Comparison of ENCODE assay signal across 2 cellular contexts in the genomic region with DNA sequence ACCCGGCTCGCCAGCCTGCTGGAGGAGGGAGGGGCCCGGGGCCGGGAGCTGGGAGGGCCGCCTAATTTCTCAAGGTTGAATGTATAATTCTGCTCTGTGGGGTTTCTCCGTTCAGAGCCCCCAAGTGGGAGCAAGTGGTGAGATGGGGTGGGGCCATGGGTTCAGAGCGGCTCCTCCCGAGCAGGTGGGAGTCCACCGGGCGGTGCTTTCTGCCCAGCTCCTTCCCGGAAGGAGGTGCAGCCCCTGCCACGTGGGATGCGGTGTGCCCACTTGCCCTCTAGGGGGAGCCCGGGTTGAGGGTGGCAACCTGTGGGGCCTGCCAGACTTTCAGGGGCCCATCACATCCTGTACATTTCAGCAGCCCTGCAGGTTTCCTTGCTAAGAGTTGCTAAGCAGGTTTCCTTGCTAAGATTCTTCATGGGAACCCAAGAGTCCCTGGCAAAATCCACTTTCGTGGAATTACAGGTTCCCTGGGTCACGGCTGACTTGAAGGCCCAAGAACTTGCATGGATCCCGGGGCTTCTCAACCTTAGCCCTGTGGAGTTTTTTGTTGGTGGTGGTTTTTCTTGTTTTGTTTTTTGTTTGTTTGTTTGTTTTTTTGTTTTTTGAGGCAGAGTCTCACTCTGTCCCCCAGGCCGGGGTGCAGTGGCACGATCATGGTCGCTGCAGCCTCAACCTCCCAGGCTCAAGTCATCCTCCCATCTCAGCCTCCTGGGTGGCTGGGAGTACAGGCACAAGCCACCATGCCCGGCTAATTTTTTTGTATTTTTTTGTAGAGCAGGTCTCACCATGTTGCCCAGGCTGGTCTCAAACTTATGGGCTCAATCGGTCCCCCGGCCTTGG.
A peak's percentile ranks its signal among the peaks of the same experiment; 100 is the strongest.
TF ChIP-seq lines count a peak whose summit lies in the region.

No MANE protein-coding gene starts in this region.

TF ChIP-seq in K562, 482 proteins besides CTCF, POLR2A, EP300 and RAD21 (continued from another document and continues in another):
- TF ChIP-seq POLR2G (IDR thresholded peaks at IDR 0.05; ENCODE audit: low read depth, low read length) (peak; percentile 72), ELF4 (CRISPR knock-in tag; IDR thresholded peaks at IDR 0.05) (0 out of 2 replicates have a peak, but pooled peaks have one; percentile 47), FOXM1 (IDR thresholded peaks at IDR 0.05; ENCODE audit: low read depth) (no peak), FOXM1 (CRISPR knock-in tag; IDR thresholded peaks at IDR 0.05; ENCODE audit: low read depth) (no peak), TEAD2 (tag; IDR thresholded peaks at IDR 0.05) (no peak), ZFP36 (IDR thresholded peaks at IDR 0.05; ENCODE audit: low read depth, low read length, partially characterized antibody) (no peak), NBN (IDR thresholded peaks at IDR 0.05; ENCODE audit: low read depth) (no peak), TBP (optimal IDR thresholded peaks at IDR 0.05; ENCODE audit: low read depth, low read length) (no peak), NONO (IDR thresholded peaks at IDR 0.05; ENCODE audit: low read depth in 2 of 2, low read length in 1 of 2) (no peak; a peak in 1 of 4 replicates), POLR3A (IDR thresholded peaks at IDR 0.05; ENCODE audit: borderline replicate concordance, extremely low read depth, insufficient read depth, insufficient read length) (no peak), CBFB (CRISPR knock-in tag; IDR thresholded peaks at IDR 0.05) (no peak), ZBTB7A (IDR thresholded peaks at IDR 0.05; ENCODE audit: borderline replicate concordance, control insufficient read depth, low read depth, low read length) (peak; percentile 81), ELF2 (CRISPR knock-in tag; IDR thresholded peaks at IDR 0.05) (peak; percentile 47; the same call in 1 of the 2 replicates), SIRT6 (IDR thresholded peaks at IDR 0.05; ENCODE audit: low read depth, low read length) (no peak), SREBF1 (IDR thresholded peaks at IDR 0.05; ENCODE audit: borderline replicate concordance, low read depth, low read length) (no peak), ZNF707 (CRISPR knock-in tag; conservative IDR thresholded peaks at IDR 0.05) (no peak), NR2F6 (CRISPR knock-in tag; IDR thresholded peaks at IDR 0.05) (no peak)
- TF ChIP-seq, protein P1, sequence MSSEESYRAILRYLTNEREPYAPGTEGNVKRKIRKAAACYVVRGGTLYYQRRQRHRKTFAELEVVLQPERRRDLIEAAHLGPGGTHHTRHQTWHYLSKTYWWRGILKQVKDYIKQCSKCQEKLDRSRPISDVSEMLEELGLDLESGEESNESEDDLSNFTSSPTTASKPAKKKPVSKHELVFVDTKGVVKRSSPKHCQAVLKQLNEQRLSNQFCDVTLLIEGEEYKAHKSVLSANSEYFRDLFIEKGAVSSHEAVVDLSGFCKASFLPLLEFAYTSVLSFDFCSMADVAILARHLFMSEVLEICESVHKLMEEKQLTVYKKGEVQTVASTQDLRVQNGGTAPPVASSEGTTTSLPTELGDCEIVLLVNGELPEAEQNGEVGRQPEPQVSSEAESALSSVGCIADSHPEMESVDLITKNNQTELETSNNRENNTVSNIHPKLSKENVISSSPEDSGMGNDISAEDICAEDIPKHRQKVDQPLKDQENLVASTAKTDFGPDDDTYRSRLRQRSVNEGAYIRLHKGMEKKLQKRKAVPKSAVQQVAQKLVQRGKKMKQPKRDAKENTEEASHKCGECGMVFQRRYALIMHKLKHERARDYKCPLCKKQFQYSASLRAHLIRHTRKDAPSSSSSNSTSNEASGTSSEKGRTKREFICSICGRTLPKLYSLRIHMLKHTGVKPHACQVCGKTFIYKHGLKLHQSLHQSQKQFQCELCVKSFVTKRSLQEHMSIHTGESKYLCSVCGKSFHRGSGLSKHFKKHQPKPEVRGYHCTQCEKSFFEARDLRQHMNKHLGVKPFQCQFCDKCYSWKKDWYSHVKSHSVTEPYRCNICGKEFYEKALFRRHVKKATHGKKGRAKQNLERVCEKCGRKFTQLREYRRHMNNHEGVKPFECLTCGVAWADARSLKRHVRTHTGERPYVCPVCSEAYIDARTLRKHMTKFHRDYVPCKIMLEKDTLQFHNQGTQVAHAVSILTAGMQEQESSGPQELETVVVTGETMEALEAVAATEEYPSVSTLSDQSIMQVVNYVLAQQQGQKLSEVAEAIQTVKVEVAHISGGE (CRISPR knock-in tag; IDR thresholded peaks at IDR 0.05): no peak
- TF ChIP-seq, protein P2, sequence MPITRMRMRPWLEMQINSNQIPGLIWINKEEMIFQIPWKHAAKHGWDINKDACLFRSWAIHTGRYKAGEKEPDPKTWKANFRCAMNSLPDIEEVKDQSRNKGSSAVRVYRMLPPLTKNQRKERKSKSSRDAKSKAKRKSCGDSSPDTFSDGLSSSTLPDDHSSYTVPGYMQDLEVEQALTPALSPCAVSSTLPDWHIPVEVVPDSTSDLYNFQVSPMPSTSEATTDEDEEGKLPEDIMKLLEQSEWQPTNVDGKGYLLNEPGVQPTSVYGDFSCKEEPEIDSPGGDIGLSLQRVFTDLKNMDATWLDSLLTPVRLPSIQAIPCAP (CRISPR knock-in tag; IDR thresholded peaks at IDR 0.05; ENCODE audit: borderline replicate concordance): no peak
- TF ChIP-seq, protein P3, sequence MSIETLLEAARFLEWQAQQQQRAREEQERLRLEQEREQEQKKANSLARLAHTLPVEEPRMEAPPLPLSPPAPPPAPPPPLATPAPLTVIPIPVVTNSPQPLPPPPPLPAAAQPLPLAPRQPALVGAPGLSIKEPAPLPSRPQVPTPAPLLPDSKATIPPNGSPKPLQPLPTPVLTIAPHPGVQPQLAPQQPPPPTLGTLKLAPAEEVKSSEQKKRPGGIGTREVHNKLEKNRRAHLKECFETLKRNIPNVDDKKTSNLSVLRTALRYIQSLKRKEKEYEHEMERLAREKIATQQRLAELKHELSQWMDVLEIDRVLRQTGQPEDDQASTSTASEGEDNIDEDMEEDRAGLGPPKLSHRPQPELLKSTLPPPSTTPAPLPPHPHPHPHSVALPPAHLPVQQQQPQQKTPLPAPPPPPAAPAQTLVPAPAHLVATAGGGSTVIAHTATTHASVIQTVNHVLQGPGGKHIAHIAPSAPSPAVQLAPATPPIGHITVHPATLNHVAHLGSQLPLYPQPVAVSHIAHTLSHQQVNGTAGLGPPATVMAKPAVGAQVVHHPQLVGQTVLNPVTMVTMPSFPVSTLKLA (conservative IDR thresholded peaks at IDR 0.05): peak; percentile 94 to 97
- TF ChIP-seq, protein P4, sequence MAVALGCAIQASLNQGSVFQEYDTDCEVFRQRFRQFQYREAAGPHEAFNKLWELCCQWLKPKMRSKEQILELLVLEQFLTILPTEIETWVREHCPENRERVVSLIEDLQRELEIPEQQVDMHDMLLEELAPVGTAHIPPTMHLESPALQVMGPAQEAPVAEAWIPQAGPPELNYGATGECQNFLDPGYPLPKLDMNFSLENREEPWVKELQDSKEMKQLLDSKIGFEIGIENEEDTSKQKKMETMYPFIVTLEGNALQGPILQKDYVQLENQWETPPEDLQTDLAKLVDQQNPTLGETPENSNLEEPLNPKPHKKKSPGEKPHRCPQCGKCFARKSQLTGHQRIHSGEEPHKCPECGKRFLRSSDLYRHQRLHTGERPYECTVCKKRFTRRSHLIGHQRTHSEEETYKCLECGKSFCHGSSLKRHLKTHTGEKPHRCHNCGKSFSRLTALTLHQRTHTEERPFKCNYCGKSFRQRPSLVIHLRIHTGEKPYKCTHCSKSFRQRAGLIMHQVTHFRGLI (CRISPR knock-in tag; IDR thresholded peaks at IDR 0.05): no peak
- TF ChIP-seq, protein P5, sequence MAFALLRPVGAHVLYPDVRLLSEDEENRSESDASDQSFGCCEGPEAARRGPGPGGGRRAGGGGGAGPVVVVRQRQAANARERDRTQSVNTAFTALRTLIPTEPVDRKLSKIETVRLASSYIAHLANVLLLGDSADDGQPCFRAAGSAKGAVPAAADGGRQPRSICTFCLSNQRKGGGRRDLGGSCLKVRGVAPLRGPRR (CRISPR knock-in tag; IDR thresholded peaks at IDR 0.05): no peak

TF ChIP-seq in HepG2, 621 proteins besides CTCF, POLR2A, EP300 and RAD21 (continued from another document and continues in another):
- TF ChIP-seq, protein P6, sequence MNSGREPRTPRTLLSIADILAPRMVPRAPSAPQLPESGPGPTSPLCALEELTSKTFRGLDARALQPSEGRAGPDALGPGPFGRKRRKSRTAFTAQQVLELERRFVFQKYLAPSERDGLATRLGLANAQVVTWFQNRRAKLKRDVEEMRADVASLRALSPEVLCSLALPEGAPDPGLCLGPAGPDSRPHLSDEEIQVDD (CRISPR knock-in tag; IDR thresholded peaks at IDR 0.05; ENCODE audit: borderline replicate concordance): no peak
- TF ChIP-seq, protein P7, sequence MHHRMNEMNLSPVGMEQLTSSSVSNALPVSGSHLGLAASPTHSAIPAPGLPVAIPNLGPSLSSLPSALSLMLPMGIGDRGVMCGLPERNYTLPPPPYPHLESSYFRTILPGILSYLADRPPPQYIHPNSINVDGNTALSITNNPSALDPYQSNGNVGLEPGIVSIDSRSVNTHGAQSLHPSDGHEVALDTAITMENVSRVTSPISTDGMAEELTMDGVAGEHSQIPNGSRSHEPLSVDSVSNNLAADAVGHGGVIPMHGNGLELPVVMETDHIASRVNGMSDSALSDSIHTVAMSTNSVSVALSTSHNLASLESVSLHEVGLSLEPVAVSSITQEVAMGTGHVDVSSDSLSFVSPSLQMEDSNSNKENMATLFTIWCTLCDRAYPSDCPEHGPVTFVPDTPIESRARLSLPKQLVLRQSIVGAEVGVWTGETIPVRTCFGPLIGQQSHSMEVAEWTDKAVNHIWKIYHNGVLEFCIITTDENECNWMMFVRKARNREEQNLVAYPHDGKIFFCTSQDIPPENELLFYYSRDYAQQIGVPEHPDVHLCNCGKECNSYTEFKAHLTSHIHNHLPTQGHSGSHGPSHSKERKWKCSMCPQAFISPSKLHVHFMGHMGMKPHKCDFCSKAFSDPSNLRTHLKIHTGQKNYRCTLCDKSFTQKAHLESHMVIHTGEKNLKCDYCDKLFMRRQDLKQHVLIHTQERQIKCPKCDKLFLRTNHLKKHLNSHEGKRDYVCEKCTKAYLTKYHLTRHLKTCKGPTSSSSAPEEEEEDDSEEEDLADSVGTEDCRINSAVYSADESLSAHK (CRISPR knock-in tag; IDR thresholded peaks at IDR 0.05; ENCODE audit: borderline replicate concordance): no peak
- TF ChIP-seq, protein P8, sequence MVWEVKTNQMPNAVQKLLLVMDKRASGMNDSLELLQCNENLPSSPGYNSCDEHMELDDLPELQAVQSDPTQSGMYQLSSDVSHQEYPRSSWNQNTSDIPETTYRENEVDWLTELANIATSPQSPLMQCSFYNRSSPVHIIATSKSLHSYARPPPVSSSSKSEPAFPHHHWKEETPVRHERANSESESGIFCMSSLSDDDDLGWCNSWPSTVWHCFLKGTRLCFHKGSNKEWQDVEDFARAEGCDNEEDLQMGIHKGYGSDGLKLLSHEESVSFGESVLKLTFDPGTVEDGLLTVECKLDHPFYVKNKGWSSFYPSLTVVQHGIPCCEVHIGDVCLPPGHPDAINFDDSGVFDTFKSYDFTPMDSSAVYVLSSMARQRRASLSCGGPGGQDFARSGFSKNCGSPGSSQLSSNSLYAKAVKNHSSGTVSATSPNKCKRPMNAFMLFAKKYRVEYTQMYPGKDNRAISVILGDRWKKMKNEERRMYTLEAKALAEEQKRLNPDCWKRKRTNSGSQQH (CRISPR knock-in tag; IDR thresholded peaks at IDR 0.05; ENCODE audit: low read depth): no peak
- TF ChIP-seq, protein P9, sequence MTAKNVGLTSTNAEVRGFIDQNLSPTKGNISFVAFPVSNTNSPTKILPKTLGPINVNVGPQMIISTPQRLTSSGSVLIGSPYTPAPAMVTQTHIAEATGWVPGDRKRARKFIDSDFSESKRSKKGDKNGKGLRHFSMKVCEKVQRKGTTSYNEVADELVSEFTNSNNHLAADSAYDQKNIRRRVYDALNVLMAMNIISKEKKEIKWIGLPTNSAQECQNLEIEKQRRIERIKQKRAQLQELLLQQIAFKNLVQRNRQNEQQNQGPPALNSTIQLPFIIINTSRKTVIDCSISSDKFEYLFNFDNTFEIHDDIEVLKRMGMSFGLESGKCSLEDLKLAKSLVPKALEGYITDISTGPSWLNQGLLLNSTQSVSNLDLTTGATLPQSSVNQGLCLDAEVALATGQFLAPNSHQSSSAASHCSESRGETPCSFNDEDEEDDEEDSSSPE (CRISPR knock-in tag; IDR thresholded peaks at IDR 0.05): 0 out of 2 replicates have a peak, but pooled peaks have one; percentile 21
- TF ChIP-seq EED (CRISPR knock-in tag; IDR thresholded peaks at IDR 0.05) (no peak), NRL (CRISPR knock-in tag; IDR thresholded peaks at IDR 0.05; ENCODE audit: borderline replicate concordance) (peak; percentile 41; the same call in 1 of the 2 replicates), GABPA (IDR thresholded peaks at IDR 0.05; ENCODE audit: low read depth, low read length) (no peak), GABPA (CRISPR knock-in tag; IDR thresholded peaks at IDR 0.05; ENCODE audit: low read depth) (peak; percentile 42), ZBTB3 (CRISPR knock-in tag; IDR thresholded peaks at IDR 0.05; ENCODE audit: borderline replicate concordance, low read depth) (no peak), ZBTB8A (CRISPR knock-in tag; IDR thresholded peaks at IDR 0.05; ENCODE audit: borderline replicate concordance, low read depth) (no peak), HNRNPK (IDR thresholded peaks at IDR 0.05; ENCODE audit: low read depth, low read length, poor library complexity, severe bottlenecking) (no peak), GATAD2A (CRISPR knock-in tag; IDR thresholded peaks at IDR 0.05) (peak; percentile 47; the same call in 1 of the 2 replicates), NR1H2 (CRISPR knock-in tag; IDR thresholded peaks at IDR 0.05; ENCODE audit: borderline replicate concordance, low read depth) (no peak), ZNF558 (CRISPR knock-in tag; IDR thresholded peaks at IDR 0.05; ENCODE audit: borderline replicate concordance) (no peak), FOXJ3 (CRISPR knock-in tag; IDR thresholded peaks at IDR 0.05; ENCODE audit: borderline replicate concordance) (no peak), KAT2B (IDR thresholded peaks at IDR 0.05; ENCODE audit: borderline replicate concordance, low read depth, low read length) (no peak), ZNF292 (CRISPR knock-in tag; IDR thresholded peaks at IDR 0.05; ENCODE audit: borderline replicate concordance, low read depth) (no peak)
- TF ChIP-seq, protein P10, sequence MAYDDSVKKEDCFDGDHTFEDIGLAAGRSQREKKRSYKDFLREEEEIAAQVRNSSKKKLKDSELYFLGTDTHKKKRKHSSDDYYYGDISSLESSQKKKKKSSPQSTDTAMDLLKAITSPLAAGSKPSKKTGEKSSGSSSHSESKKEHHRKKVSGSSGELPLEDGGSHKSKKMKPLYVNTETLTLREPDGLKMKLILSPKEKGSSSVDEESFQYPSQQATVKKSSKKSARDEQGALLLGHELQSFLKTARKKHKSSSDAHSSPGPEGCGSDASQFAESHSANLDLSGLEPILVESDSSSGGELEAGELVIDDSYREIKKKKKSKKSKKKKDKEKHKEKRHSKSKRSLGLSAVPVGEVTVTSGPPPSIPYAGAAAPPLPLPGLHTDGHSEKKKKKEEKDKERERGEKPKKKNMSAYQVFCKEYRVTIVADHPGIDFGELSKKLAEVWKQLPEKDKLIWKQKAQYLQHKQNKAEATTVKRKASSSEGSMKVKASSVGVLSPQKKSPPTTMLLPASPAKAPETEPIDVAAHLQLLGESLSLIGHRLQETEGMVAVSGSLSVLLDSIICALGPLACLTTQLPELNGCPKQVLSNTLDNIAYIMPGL (CRISPR knock-in tag; IDR thresholded peaks at IDR 0.05; ENCODE audit: borderline replicate concordance in 1 of 2, low read depth in 1 of 2): peak; percentile 67 to 82
- TF ChIP-seq, protein P11, sequence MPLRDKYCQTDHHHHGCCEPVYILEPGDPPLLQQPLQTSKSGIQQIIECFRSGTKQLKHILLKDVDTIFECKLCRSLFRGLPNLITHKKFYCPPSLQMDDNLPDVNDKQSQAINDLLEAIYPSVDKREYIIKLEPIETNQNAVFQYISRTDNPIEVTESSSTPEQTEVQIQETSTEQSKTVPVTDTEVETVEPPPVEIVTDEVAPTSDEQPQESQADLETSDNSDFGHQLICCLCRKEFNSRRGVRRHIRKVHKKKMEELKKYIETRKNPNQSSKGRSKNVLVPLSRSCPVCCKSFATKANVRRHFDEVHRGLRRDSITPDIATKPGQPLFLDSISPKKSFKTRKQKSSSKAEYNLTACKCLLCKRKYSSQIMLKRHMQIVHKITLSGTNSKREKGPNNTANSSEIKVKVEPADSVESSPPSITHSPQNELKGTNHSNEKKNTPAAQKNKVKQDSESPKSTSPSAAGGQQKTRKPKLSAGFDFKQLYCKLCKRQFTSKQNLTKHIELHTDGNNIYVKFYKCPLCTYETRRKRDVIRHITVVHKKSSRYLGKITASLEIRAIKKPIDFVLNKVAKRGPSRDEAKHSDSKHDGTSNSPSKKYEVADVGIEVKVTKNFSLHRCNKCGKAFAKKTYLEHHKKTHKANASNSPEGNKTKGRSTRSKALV (CRISPR knock-in tag; IDR thresholded peaks at IDR 0.05): no peak
